In genomic region chr14:92503756-92504491, GRCh38 we compare ENCODE assay signal across 9 cellular contexts. TPM values are rescaled to one million over a fixed set of nuclear protein-coding genes. Genes with fewer than 3 reads are reported as not detected.
DNase-seq lines count a peak whose midpoint lies in the region; ATAC-seq and TF ChIP-seq lines count a peak whose summit lies in the region.
"Had no signal": no experiment of that assay in that cellular context is flagged by ENCODE, and none has a peak within 500 bp of the region (broad histone marks: within the 10 kb centered on the region; RNA-seq: fewer than 3 reads in every experiment).

No MANE protein-coding gene starts in this region.

- H3K27me3 ChIP-seq in spleen (replicated peaks in 1 of 7), result no peaks in the 10 kb centered on the region

- peaks cover 8 to 46% (median 30%) of the 10 kb centered on the region in 6 donors for H3K4me1 ChIP-seq in spleen

- in situ Hi-C loops in GM13976 (cut with MboI; ENCODE audit: low sequenced_read_pairs, unreplicated experiment), result no loop called here

- intact Hi-C loops in spleen (cut with DNase I; ENCODE audit: low total_unique reads), result no loop called here

- H3K27ac Mint-ChIP-seq in nephron progenitor cell, result peak overlapping the region; percentile 52

- no peak for TF ChIP-seq POLR2A in spleen (IDR thresholded peaks at IDR 0.05)

- no peaks in the 10 kb centered on the region for H3K36me3 ChIP-seq in spleen

- DNase-seq in ELF-1 (ENCODE audit: low read depth, low spot score) (peak; percentile 61), RKO (ENCODE audit: low spot score) (peak; percentile 53), fibroblast of mammary gland (ENCODE audit: low read depth) (peak; percentile 63), nephron progenitor cell (no peak), GM13976 (ENCODE audit: low spot score) (no peak), spleen (no peak), C1 segment of cervical spinal cord (lab: John Stamatoyannopoulos, UW) (no peak)
- DNase-seq: NCI-H146 had no signal

- no peak overlapping the region for H3K27ac ChIP-seq in spleen

- H3K4me3 ChIP-seq in fibroblast of mammary gland (ENCODE audit: control insufficient read depth, low read depth, low read length) (no peak overlapping the region), spleen (no peak overlapping the region)

- ATAC-seq in HG03439 (IDR thresholded peaks at IDR 0.05; ENCODE audit: unreplicated experiment), result no peak

- peaks cover 30% of the 10 kb centered on the region for H3K27me3 Mint-ChIP-seq in nephron progenitor cell (ENCODE audit: low read depth, poor library complexity)

- H3K36me3 Mint-ChIP-seq in nephron progenitor cell (ENCODE audit: low read depth), result no peaks in the 10 kb centered on the region

- no peaks in the 10 kb centered on the region for H3K9me3 ChIP-seq in spleen

- no peak overlapping the region for H3K4me3 Mint-ChIP-seq in nephron progenitor cell

- TF ChIP-seq CTCF in fibroblast of mammary gland (conservative IDR thresholded peaks at IDR 0.05; ENCODE audit: control insufficient read depth, insufficient read depth, low read depth, low read length), result no peak
- no peak for TF ChIP-seq CTCF in nephron progenitor cell (IDR thresholded peaks at IDR 0.05)
- TF ChIP-seq CTCF in GM13976 (IDR thresholded peaks at IDR 0.05; ENCODE audit: borderline replicate concordance, control extremely low read depth, extremely low read depth, insufficient read depth, missing control alignments), result no peak
- TF ChIP-seq CTCF in spleen (IDR thresholded peaks at IDR 0.05 in 8 of 11, conservative IDR thresholded peaks at IDR 0.05 in 3 of 11), result no peak

- WGBS in spleen, 5 donors, result 60 to 82% (median 75%) methylated on average over 4 of the region's 4 CpGs

- H3K9me3 Mint-ChIP-seq in nephron progenitor cell, result no peaks in the 10 kb centered on the region

- H3K4me1 Mint-ChIP-seq in nephron progenitor cell, result peaks cover 23% of the 10 kb centered on the region

RNA-seq across cellular contexts. Expression of gene RIN3, which starts 9.7 kb away (rescaled TPM):
- 100 to 1,000 TPM in 2 of 7 donors, 10 to 100 TPM in 5; 65.4 to 117 (median 95.4) TPM for total RNA-seq in spleen
- polyA plus RNA-seq in spleen, result 10 to 100 TPM; 17.2 to 28.8 (median 22.9) TPM

Comparison
In these comparisons a context has a peak if more than half of its experiments do, and no peak if none do; other contexts are left out.
1. DNase-seq: peak in ELF-1 (single experiment), RKO (single experiment) and fibroblast of mammary gland (single experiment); none in nephron progenitor cell (single experiment), GM13976 (single experiment), spleen (single experiment) and C1 segment of cervical spinal cord (0 of 14).